In the genomic region with DNA sequence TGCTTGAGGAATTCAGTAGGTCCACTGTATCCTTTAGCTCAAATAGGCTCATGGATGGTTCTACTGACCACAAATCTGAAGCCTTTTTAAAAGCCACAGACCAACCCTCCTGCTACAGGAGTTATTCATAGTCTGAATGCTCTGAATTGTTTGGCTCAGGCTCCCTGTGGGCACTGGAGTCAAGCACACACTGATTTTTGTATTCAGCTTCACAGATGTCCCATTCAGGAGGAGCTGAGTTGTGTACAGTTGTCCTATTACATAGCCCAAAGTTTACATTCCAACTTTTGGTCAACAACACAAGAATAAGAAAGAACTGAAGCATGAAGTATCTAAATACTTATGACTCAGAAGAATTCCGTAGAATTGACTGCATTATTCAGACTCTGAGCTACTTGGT, we compare ENCODE assay signal across 11 cellular contexts.
DNase-seq lines count a peak whose midpoint lies in the region; ATAC-seq, FAIRE-seq and TF ChIP-seq lines count a peak whose summit lies in the region.
"Had no signal": no experiment of that assay in that cellular context is flagged by ENCODE, and none has a peak within 500 bp of the region (broad histone marks: within the 10 kb centered on the region; RNA-seq: fewer than 3 reads in every experiment).

No MANE protein-coding gene starts in this region.

- H4K20me1 ChIP-seq in astrocyte (ENCODE audit: insufficient read depth, low read length), result no peaks in the 10 kb centered on the region

- peak overlapping the region; percentile 36 for H2AFZ ChIP-seq in astrocyte (ENCODE audit: low read depth, low read length)

- no peaks in the 10 kb centered on the region for H3K36me3 ChIP-seq in astrocyte (ENCODE audit: insufficient read depth, low read length)

- DNase-seq in astrocyte (ENCODE audit: low read depth) (peak; percentile 94), hepatic stellate cell (ENCODE audit: low spot score) (peak; percentile 7), skeletal muscle cell (ENCODE audit: low read depth) (peak; percentile 8), SW 1271 (lab: John Stamatoyannopoulos, UW) (no peak), SK-N-DZ (ENCODE audit: low spot score) (no peak)

- H3K9me3 Mint-ChIP-seq in astrocyte (ENCODE audit: unreplicated experiment), result peaks cover 4% of the 10 kb centered on the region

- H3K27me3 Mint-ChIP-seq in astrocyte (ENCODE audit: low read depth, unreplicated experiment), result no peaks in the 10 kb centered on the region

- no peaks in the 10 kb centered on the region for H3K9me3 ChIP-seq in astrocyte (ENCODE audit: insufficient read depth, low read depth, low read length)

- H3K27ac Mint-ChIP-seq in astrocyte (ENCODE audit: unreplicated experiment), result peak overlapping the region; percentile 94

- no peak for TF ChIP-seq RAD21 in Ishikawa (IDR thresholded peaks at IDR 0.05; ENCODE audit: low read depth)

- H3K27ac ChIP-seq in astrocyte (ENCODE audit: low read depth, low read length), result no peak overlapping the region

- ATAC-seq in HG02610 (IDR thresholded peaks at IDR 0.05; ENCODE audit: unreplicated experiment) (no peak), GM21723 (IDR thresholded peaks at IDR 0.05; ENCODE audit: unreplicated experiment) (no peak)

- H3K27me3 ChIP-seq in astrocyte (ENCODE audit: insufficient read depth, low read length), result no peaks in the 10 kb centered on the region

- H3K9ac ChIP-seq in astrocyte (ENCODE audit: low read length), result peak overlapping the region; percentile 29

- no peaks in the 10 kb centered on the region for H3K79me2 ChIP-seq in astrocyte (ENCODE audit: insufficient read depth, low read length)

- peaks cover 17% of the 10 kb centered on the region for H3K4me1 Mint-ChIP-seq in astrocyte (ENCODE audit: low read depth, unreplicated experiment)

- peaks cover 7% of the 10 kb centered on the region for H3K4me1 ChIP-seq in astrocyte (ENCODE audit: insufficient read depth, low read length)

- H3K36me3 Mint-ChIP-seq in astrocyte (ENCODE audit: low read depth, unreplicated experiment), result no peaks in the 10 kb centered on the region

- no peak for FAIRE-seq in astrocyte (lab: Jason Lieb, UNC)
- FAIRE-seq: D721Med, TTC549 had no signal

- TF ChIP-seq CTCF in astrocyte (IDR thresholded peaks at IDR 0.05; ENCODE audit: insufficient read depth, low read depth, low read length), result no peak

- peak overlapping the region; percentile 55 for H3K4me2 ChIP-seq in astrocyte (ENCODE audit: low read length)

- H3K4me3 ChIP-seq in astrocyte (ENCODE audit: insufficient read depth, low read depth, low read length), result no peak overlapping the region
- no peak overlapping the region for H3K4me3 ChIP-seq in skeletal muscle cell (ENCODE audit: low read depth, low read length)

- TF ChIP-seq EP300 in Ishikawa (IDR thresholded peaks at IDR 0.05; ENCODE audit: borderline replicate concordance), result peak; percentile 81

- H3K4me3 Mint-ChIP-seq in astrocyte (ENCODE audit: unreplicated experiment), result no peak overlapping the region
- H3K4me3 Mint-ChIP-seq: brain had no signal

TF ChIP-seq in Ishikawa, 13 proteins besides CTCF, POLR2A, EP300 and RAD21:
- TF ChIP-seq EGR1 (IDR thresholded peaks at IDR 0.05) (no peak), TCF12 (IDR thresholded peaks at IDR 0.05; ENCODE audit: low read depth) (peak; percentile 86), YY1 (IDR thresholded peaks at IDR 0.05; ENCODE audit: low read depth) (0 out of 2 replicates have a peak, but pooled peaks have one; percentile 22), TEAD4 (IDR thresholded peaks at IDR 0.05) (peak; percentile 94), ZBTB7A (IDR thresholded peaks at IDR 0.05; ENCODE audit: low read depth) (no peak), MAX (IDR thresholded peaks at IDR 0.05) (peak; percentile 15; the same call in 1 of the 2 replicates), NFIC (IDR thresholded peaks at IDR 0.05) (peak; percentile 74), FOXM1 (IDR thresholded peaks at IDR 0.05; ENCODE audit: borderline replicate concordance, low read depth) (peak; percentile 54; the same call in 1 of the 2 replicates)
- TF ChIP-seq, protein P1, sequence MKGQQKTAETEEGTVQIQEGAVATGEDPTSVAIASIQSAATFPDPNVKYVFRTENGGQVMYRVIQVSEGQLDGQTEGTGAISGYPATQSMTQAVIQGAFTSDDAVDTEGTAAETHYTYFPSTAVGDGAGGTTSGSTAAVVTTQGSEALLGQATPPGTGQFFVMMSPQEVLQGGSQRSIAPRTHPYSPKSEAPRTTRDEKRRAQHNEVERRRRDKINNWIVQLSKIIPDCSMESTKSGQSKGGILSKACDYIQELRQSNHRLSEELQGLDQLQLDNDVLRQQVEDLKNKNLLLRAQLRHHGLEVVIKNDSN (IDR thresholded peaks at IDR 0.05), result no peak

Comparison
In these comparisons a context has a peak if more than half of its experiments do, and no peak if none do; other contexts are left out.
1. DNase-seq: peak in astrocyte (single experiment), hepatic stellate cell (single experiment) and skeletal muscle cell (single experiment); none in SW 1271 (0 of 2) and SK-N-DZ (single experiment).